13 cellular contexts compared by ENCODE assay signal in the genomic region with DNA sequence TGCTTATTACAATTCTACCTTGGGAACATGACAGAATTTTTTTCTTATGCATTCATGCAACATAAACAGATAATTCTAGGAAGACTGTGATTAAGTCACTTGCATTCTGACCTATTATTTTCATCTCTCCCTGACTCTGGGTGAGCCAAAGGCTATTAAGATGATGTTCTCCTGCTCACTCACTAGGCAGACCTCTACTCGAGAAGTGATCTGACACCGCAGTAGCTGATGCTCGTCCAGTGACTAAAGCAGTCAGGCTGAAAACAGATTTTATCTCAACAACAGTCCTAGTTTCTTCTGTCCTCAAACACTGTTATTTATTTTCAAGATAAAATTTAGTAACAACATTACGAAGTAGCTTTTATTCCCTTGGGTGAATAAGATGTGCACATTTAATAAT. TPM values are rescaled to one million over a fixed set of nuclear protein-coding genes. Genes with fewer than 3 reads are reported as not detected.
"Had no signal": no experiment of that assay in that cellular context is flagged by ENCODE, and none has a peak within 500 bp of the region (broad histone marks: within the 10 kb centered on the region; RNA-seq: fewer than 3 reads in every experiment).

No MANE protein-coding gene starts in this region.

- H3K9me3 ChIP-seq: suprapubic skin, upper lobe of right lung had no signal

- DNase-seq: activated CD4-positive, CD25-positive, alpha-beta regulatory T cell; activated T-cell treated with anti-CD3 and anti-CD28 coated beads, Interleukin-2, amount 50 U/mL, for 72 hours; central memory CD4-positive, alpha-beta T cell; cortex of kidney; effector memory CD4-positive, alpha-beta T cell; hippocampal formation; naive thymus-derived CD4-positive, alpha-beta T cell; stimulated activated CD4-positive, alpha-beta T cell treated with anti-CD3 and anti-CD28 coated beads, Interleukin-12 subunit alpha, Interleukin-12 subunit beta, amount 100 ng/mL, for 4 hours; stimulated activated naive CD4-positive, alpha-beta T cell; upper lobe of right lung had no signal

- H3K4me1 ChIP-seq: suprapubic skin, upper lobe of right lung had no signal

- ATAC-seq: activated T-cell treated with anti-CD3 and anti-CD28 coated beads, Interleukin-2, amount 50 U/mL, for 72 hours; naive thymus-derived CD4-positive, alpha-beta T cell; sciatic nerve; upper lobe of right lung had no signal

- H3K27ac ChIP-seq: epithelial cell of prostate, suprapubic skin, upper lobe of right lung had no signal

- H3K4me3 ChIP-seq: suprapubic skin, upper lobe of right lung had no signal

- H3K27me3 ChIP-seq: suprapubic skin, upper lobe of right lung had no signal

RNA-seq across cellular contexts. Expression of a gene that starts 17.8 kb away (rescaled TPM):
- total RNA-seq: activated T-cell treated with anti-CD3 and anti-CD28 coated beads, Interleukin-2, amount 50 U/mL, for 72 hours; naive thymus-derived CD4-positive, alpha-beta T cell; upper lobe of right lung had no signal
- polyA plus RNA-seq: naive thymus-derived CD4-positive, alpha-beta T cell had no signal
